In genomic region chr1:201899683-201900429, GRCh38 we compare ENCODE assay signal across 1 cellular context.
TF ChIP-seq lines count a peak whose summit lies in the region.

No MANE protein-coding gene starts in this region.

TF ChIP-seq in GM12878, 131 proteins besides CTCF, POLR2A, EP300 and RAD21:
- TF ChIP-seq IRF4 (IDR thresholded peaks at IDR 0.05; ENCODE audit: low read depth, low read length) (0 out of 2 replicates have a peak, but pooled peaks have one; percentile 13), SPI1 (IDR thresholded peaks at IDR 0.05; ENCODE audit: borderline replicate concordance, insufficient read depth, low read depth, low read length) (peak; percentile 80; the same call in 1 of the 2 replicates), USF1 (IDR thresholded peaks at IDR 0.05; ENCODE audit: borderline replicate concordance, extremely low read length, insufficient read depth, low read depth, low read length) (no peak)
